ENCODE assay signal across 16 cellular contexts in genomic region chr15:29435811-29436210, GRCh38.
"Had no signal": no experiment of that assay in that cellular context is flagged by ENCODE, and none has a peak within 500 bp of the region (broad histone marks: within the 10 kb centered on the region; RNA-seq: fewer than 3 reads in every experiment).

No MANE protein-coding gene starts in this region.

- ATAC-seq: body of pancreas, gastroesophageal sphincter, natural killer cell, right cardiac atrium had no signal

- H3K27me3 ChIP-seq: body of pancreas, gastroesophageal sphincter, tibial nerve had no signal

- H3K27ac ChIP-seq: body of pancreas, gastroesophageal sphincter, tibial nerve had no signal

- H3K4me1 ChIP-seq: gastroesophageal sphincter, tibial nerve had no signal

- H3K4me3 ChIP-seq: body of pancreas, gastroesophageal sphincter, tibial nerve had no signal

- DNase-seq: activated CD4-positive, alpha-beta T cell treated with anti-CD3 and anti-CD28 coated beads, Interleukin-2, amount 10 ng/mL, durations not matched to agents 7 days and 5 days; activated CD4-positive, CD25-positive, alpha-beta regulatory T cell; activated gamma-delta T cell treated with Interleukin-2 at 50 U/mL for 16 hours; amniotic stem cell; body of pancreas; caudate nucleus; effector CD4-positive, alpha-beta T cell; mesenchymal stem cell; natural killer cell; right cardiac atrium; small intestine; stimulated activated CD4-positive, alpha-beta T cell treated with anti-CD3 and anti-CD28 coated beads, Interleukin-4, amount 100 ng/mL, for 24 hours; stimulated activated naive CD4-positive, alpha-beta T cell treated with Interleukin-2 at 50 U/mL for 16 hours; substantia nigra had no signal

- H3K9me3 ChIP-seq: body of pancreas, gastroesophageal sphincter, tibial nerve had no signal

- H3K36me3 ChIP-seq: gastroesophageal sphincter, tibial nerve had no signal
